In genomic region chr1:14774225-14774624, GRCh38 we compare ENCODE assay signal across 8 cellular contexts.
"Had no signal": no experiment of that assay in that cellular context is flagged by ENCODE, and none has a peak within 500 bp of the region (broad histone marks: within the 10 kb centered on the region; RNA-seq: fewer than 3 reads in every experiment).

No MANE protein-coding gene starts in this region.

- FAIRE-seq: G401.6, GM12878, GM12891, GM12892, GM18507, GM19239 had no signal

- H3K4me3 ChIP-seq: GM12878 had no signal

- DNase-seq: GDM1, GF-D8 had no signal

- ATAC-seq: GM12878 had no signal
